ENCODE assay signal across 8 cellular contexts in genomic region chrX:129654652-129655546, GRCh38. TPM values are rescaled to one million over a fixed set of nuclear protein-coding genes. Genes with fewer than 3 reads are reported as not detected.
DNase-seq lines count a peak whose midpoint lies in the region; TF ChIP-seq lines count a peak whose summit lies in the region.

Gene APLN, minus strand, starts transcription at chrX:129654956. Its CDS starts 326 bp downstream, at chrX:129654630.

- no peak within 1 kb of the TSS for H3K27ac ChIP-seq in iPS-18a (ENCODE audit: low read length)
- peak within 1 kb of the TSS in 3 of 4 donors; percentile 31 to 45 (median 33) for H3K27ac ChIP-seq in sigmoid colon

- H3K9ac ChIP-seq in iPS-18a (ENCODE audit: low read length), result no peak within 1 kb of the TSS

- peaks cover 58% of the 10 kb centered on the region for H3K27me3 ChIP-seq in iPS-18a (ENCODE audit: control insufficient read depth, insufficient read depth, low read length)
- H3K27me3 ChIP-seq in sigmoid colon, result no peaks in the 10 kb centered on the region

- WGBS in sigmoid colon, 2 donors, result 1% methylated on average over 66 to 67 of the region's 67 CpGs

- peaks cover 3% of the 10 kb centered on the region for H3K4me1 ChIP-seq in iPS-18a (ENCODE audit: control insufficient read depth, low read depth, low read length)
- H3K4me1 ChIP-seq in sigmoid colon, result peaks cover 0 to 16% (median 3%) of the 10 kb centered on the region in 4 donors

- TF ChIP-seq POLR2A in sigmoid colon (IDR thresholded peaks at IDR 0.05), result no peak

- DNase-seq in EL, result peak; percentile 61
- DNase-seq in H4 (ENCODE audit: low spot score), result peak; percentile 16
- DNase-seq in NCI-H226, result peak; percentile 33
- peak; percentile 43 for DNase-seq in astrocyte of the spinal cord (ENCODE audit: low read depth, low spot score)
- no peak for DNase-seq in sigmoid colon
- no peak for DNase-seq in hepatic stellate cell (ENCODE audit: low spot score)
- DNase-seq in NCI-H1930 (lab: John Stamatoyannopoulos, UW), result no peak

- in situ Hi-C loops in astrocyte of the spinal cord (cut with HindIII; ENCODE audit: low sequenced_read_pairs), result no loop called here

- peaks cover 7% of the 10 kb centered on the region for H3K9me3 ChIP-seq in iPS-18a (ENCODE audit: control insufficient read depth, low read depth, low read length)
- H3K9me3 ChIP-seq in sigmoid colon, result no peaks in the 10 kb centered on the region

- peak within 1 kb of the TSS; percentile 21 for H3K4me3 ChIP-seq in astrocyte of the spinal cord (ENCODE audit: low read depth, low read length)
- H3K4me3 ChIP-seq in iPS-18a (ENCODE audit: low read length), result peak within 1 kb of the TSS; percentile 55
- peak within 1 kb of the TSS; percentile 21 to 52 (median 48) for H3K4me3 ChIP-seq in sigmoid colon

- no peak for TF ChIP-seq EP300 in sigmoid colon (IDR thresholded peaks at IDR 0.05)

- H3K36me3 ChIP-seq in iPS-18a (ENCODE audit: control insufficient read depth, low read depth, low read length), result no peaks in the 10 kb centered on the region
- H3K36me3 ChIP-seq in sigmoid colon, result no peaks in the 10 kb centered on the region

- intact Hi-C loops in sigmoid colon (cut with DNase I), result no loop called here

- no peak for TF ChIP-seq CTCF in astrocyte of the spinal cord (IDR thresholded peaks at IDR 0.05; ENCODE audit: low read depth, low read length)
- peak in 1 of 4 experiments; percentile 18 for TF ChIP-seq CTCF in sigmoid colon (IDR thresholded peaks at IDR 0.05)

RNA-seq across cellular contexts. Expression of gene APLN, which starts in this region (rescaled TPM):
- 0.19 and 0.74 TPM in 2 replicates for total RNA-seq in H4 (2014; rRNA removed; shearing (Covaris generic))
- under 1 TPM in 2 of 4 donors, not detected in 2; 0.36 to 0.81 TPM for total RNA-seq in sigmoid colon
- under 1 TPM in 1 of 3 donors, not detected in 2; 0.47 TPM for polyA plus RNA-seq in sigmoid colon

Comparison
In these comparisons a context has a peak if more than half of its experiments do, and no peak if none do; other contexts are left out.
1. Peak in DNase-seq in H4; RNA of the gene not detected or under 1 TPM.
2. DNase-seq: peak in EL (single experiment), NCI-H226 (single experiment) and astrocyte of the spinal cord (single experiment); none in sigmoid colon (single experiment), hepatic stellate cell (single experiment) and NCI-H1930 (0 of 2).
3. Peak in every context shown above with its lines, with median percentiles within 50 percentile points of each other: H3K4me3 ChIP-seq.